ENCODE assay signal across 1 cellular context in the genomic region with DNA sequence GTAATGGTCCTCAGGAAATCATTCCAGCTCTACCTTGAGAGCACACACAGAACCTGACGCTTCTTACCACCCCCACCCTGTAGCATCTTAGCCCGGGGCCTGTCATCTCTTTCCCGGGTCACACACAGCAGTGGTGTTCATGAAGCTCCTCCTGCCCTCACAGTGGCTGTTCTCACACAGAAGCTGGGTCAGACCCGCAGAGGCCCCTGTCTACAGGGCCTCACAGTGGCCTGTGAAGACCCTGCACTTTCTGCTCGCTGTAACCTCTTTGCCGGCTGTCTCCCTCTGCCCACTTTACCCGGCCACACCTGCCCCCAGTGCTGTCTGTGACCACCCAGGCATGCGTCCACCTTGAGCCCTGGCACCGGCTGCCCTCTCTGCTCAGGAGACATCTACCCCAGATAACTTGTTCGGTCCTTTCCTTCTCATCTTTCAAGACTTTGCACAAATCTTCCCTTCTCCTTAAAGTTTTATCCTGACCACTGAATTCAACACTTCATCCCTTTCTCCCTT. TPM values are rescaled to one million over a fixed set of nuclear protein-coding genes. Genes with fewer than 3 reads are reported as not detected.
"Had no signal": no experiment of that assay in that cellular context is flagged by ENCODE, and none has a peak within 500 bp of the region (broad histone marks: within the 10 kb centered on the region; RNA-seq: fewer than 3 reads in every experiment).

No MANE protein-coding gene starts in this region.

RNA-seq across cellular contexts. Expression of gene FKBP9, which starts 46.9 kb away (rescaled TPM):
- total RNA-seq: naive thymus-derived CD8-positive, alpha-beta T cell had no signal
